8 cellular contexts compared by ENCODE assay signal in genomic region chr16:84277244-84277823, GRCh38. TPM values are rescaled to one million over a fixed set of nuclear protein-coding genes. Genes with fewer than 3 reads are reported as not detected.
DNase-seq lines count a peak whose midpoint lies in the region; ATAC-seq and TF ChIP-seq lines count a peak whose summit lies in the region.

No MANE protein-coding gene starts in this region.

- no peak for TF ChIP-seq POLR2A in right lobe of liver (IDR thresholded peaks at IDR 0.05)

- 24% methylated on average over 10 of the region's 10 CpGs for WGBS in right lobe of liver (ENCODE audit: insufficient coverage, low coverage, low lambda C conversion rate, missing lambda C conversion rate)

- H3K9me3 ChIP-seq in right lobe of liver, result no peaks in the 10 kb centered on the region

- POLR2A ChIA-PET in activated CD4-positive, alpha-beta T cell treated with anti-CD3 and anti-CD28 coated beads for 36 hours (lab: Charles Lee), result no interaction called here

- no peak overlapping the region for H3K27ac ChIP-seq in right lobe of liver

- peak; percentile 58 to 82 (median 80) for TF ChIP-seq CTCF in right lobe of liver (IDR thresholded peaks at IDR 0.05)

- H3K27me3 Mint-ChIP-seq in activated CD4-positive, alpha-beta T cell treated with anti-CD3 and anti-CD28 coated beads for 36 hours, result peaks cover 2% of the 10 kb centered on the region

- no peaks in the 10 kb centered on the region for H3K4me1 Mint-ChIP-seq in activated CD4-positive, alpha-beta T cell treated with anti-CD3 and anti-CD28 coated beads for 36 hours

- H3K27ac Mint-ChIP-seq in activated CD4-positive, alpha-beta T cell treated with anti-CD3 and anti-CD28 coated beads for 36 hours, result no peak overlapping the region

- no peak overlapping the region for H3K4me3 Mint-ChIP-seq in activated CD4-positive, alpha-beta T cell treated with anti-CD3 and anti-CD28 coated beads for 36 hours

- no peaks in the 10 kb centered on the region for H3K36me3 Mint-ChIP-seq in activated CD4-positive, alpha-beta T cell treated with anti-CD3 and anti-CD28 coated beads for 36 hours (ENCODE audit: low read depth)

- intact Hi-C loops in activated CD4-positive, alpha-beta T cell treated with anti-CD3 and anti-CD28 coated beads for 36 hours (cut with DNase I, micrococcal nuclease), result loop anchor here (1.0 to 10.0 kb wide), 6 partner anchors 31 to 450 kb away; no protein-coding TSS in a partner anchor
- intact Hi-C loops in right lobe of liver (cut with DNase I), result loop anchor here in 1 of 2 donors (5.0 kb wide), 1 partner anchor 205 kb away; no protein-coding TSS in a partner anchor

- no peaks in the 10 kb centered on the region for H3K36me3 ChIP-seq in right lobe of liver

- H3K4me3 ChIP-seq in right lobe of liver, result no peak overlapping the region

- CTCF ChIA-PET in activated CD4-positive, alpha-beta T cell treated with anti-CD3 and anti-CD28 coated beads for 36 hours (lab: Charles Lee), result interaction anchor here (0.6 to 3.6 kb wide), 27 partner anchors 8 to 694 kb away, joined by 3 to 19 read pairs (median 3); no protein-coding TSS in a partner anchor

- DNase-seq in NCI-H2171 treated with DMSO at 0.1 percent for 48 hours (lab: John Stamatoyannopoulos, UW), result peak; percentile 13
- DNase-seq in NCI-H2171 (lab: John Stamatoyannopoulos, UW), result no peak
- DNase-seq in NCI-H128 (lab: John Stamatoyannopoulos, UW; ENCODE audit: unreplicated experiment), result peak; percentile 7
- peak; percentile 86 for DNase-seq in activated CD4-positive, alpha-beta T cell treated with anti-CD3 and anti-CD28 coated beads for 36 hours
- DNase-seq in cerebellar cortex (ENCODE audit: low spot score), result peak; percentile 43
- peak; percentile 65 to 73 (median 68) for DNase-seq in right lobe of liver
- peak; percentile 58 for DNase-seq in stimulated activated CD8-positive, alpha-beta memory T cell treated with anti-CD3 and anti-CD28 coated beads, Interleukin-12 subunit alpha, Interleukin-12 subunit beta, amount 100 ng/mL, for 1 hour (ENCODE audit: low read depth)
- DNase-seq in NCI-H774 (lab: John Stamatoyannopoulos, UW), result no peak

- H3K27me3 ChIP-seq in right lobe of liver, result no peaks in the 10 kb centered on the region

- H3K9me3 Mint-ChIP-seq in activated CD4-positive, alpha-beta T cell treated with anti-CD3 and anti-CD28 coated beads for 36 hours (ENCODE audit: low read depth), result no peaks in the 10 kb centered on the region

- H3K4me1 ChIP-seq in right lobe of liver, result no peaks in the 10 kb centered on the region

- peak; percentile 73 for ATAC-seq in activated CD4-positive, alpha-beta T cell treated with anti-CD3 and anti-CD28 coated beads for 36 hours
- ATAC-seq in right lobe of liver, result peak; percentile 62 to 72 (median 70)

RNA-seq across cellular contexts. Expression of gene WFDC1, which starts 17.3 kb away (rescaled TPM):
- total RNA-seq in activated CD4-positive, alpha-beta T cell treated with anti-CD3 and anti-CD28 coated beads for 36 hours, result not detected
- total RNA-seq in right lobe of liver, result 1 to 10 TPM in 4 of 6 experiments, under 1 TPM in 2; 0.64 to 5.0 (median 2.3) TPM

RNA-seq across cellular contexts. Expression of gene KCNG4, which starts 37.5 kb away (rescaled TPM):
- total RNA-seq in activated CD4-positive, alpha-beta T cell treated with anti-CD3 and anti-CD28 coated beads for 36 hours, result not detected
- not detected for total RNA-seq in right lobe of liver

Comparison
In these comparisons a context has a peak if more than half of its experiments do, and no peak if none do; other contexts are left out.
1. DNase-seq: peak in NCI-H2171 treated with DMSO at 0.1 percent for 48 hours (single experiment), NCI-H128 (single experiment), activated CD4-positive, alpha-beta T cell treated with anti-CD3 and anti-CD28 coated beads for 36 hours (single experiment), cerebellar cortex (single experiment), right lobe of liver (3 of 3) and stimulated activated CD8-positive, alpha-beta memory T cell treated with anti-CD3 and anti-CD28 coated beads, Interleukin-12 subunit alpha, Interleukin-12 subunit beta, amount 100 ng/mL, for 1 hour (single experiment); none in NCI-H2171 (single experiment) and NCI-H774 (single experiment).